1 cellular context compared by ENCODE assay signal in the genomic region with DNA sequence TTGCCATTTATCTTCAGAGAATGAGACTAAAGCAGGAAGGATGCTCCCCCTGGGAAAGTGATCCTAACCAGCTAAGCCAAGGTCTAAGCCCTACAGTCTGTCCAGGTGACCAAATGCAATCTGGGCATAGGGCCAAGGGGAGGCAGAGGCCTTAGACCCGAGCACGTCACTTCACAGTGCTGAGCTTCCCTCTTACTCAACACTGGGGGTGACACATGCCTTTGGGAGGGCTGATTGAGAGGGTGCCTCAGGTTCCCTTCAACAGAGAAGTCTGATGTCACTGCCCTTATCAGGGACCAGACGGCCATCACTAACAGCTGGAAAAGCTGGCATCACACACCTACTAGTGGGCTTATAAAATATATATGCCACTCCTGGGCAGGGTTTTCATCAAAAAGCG.
TF ChIP-seq lines count a peak whose summit lies in the region.

No MANE protein-coding gene starts in this region.

TF ChIP-seq in K562, 482 proteins besides CTCF, POLR2A, EP300 and RAD21 (continued from another document and continues in another):
- TF ChIP-seq, protein P1, sequence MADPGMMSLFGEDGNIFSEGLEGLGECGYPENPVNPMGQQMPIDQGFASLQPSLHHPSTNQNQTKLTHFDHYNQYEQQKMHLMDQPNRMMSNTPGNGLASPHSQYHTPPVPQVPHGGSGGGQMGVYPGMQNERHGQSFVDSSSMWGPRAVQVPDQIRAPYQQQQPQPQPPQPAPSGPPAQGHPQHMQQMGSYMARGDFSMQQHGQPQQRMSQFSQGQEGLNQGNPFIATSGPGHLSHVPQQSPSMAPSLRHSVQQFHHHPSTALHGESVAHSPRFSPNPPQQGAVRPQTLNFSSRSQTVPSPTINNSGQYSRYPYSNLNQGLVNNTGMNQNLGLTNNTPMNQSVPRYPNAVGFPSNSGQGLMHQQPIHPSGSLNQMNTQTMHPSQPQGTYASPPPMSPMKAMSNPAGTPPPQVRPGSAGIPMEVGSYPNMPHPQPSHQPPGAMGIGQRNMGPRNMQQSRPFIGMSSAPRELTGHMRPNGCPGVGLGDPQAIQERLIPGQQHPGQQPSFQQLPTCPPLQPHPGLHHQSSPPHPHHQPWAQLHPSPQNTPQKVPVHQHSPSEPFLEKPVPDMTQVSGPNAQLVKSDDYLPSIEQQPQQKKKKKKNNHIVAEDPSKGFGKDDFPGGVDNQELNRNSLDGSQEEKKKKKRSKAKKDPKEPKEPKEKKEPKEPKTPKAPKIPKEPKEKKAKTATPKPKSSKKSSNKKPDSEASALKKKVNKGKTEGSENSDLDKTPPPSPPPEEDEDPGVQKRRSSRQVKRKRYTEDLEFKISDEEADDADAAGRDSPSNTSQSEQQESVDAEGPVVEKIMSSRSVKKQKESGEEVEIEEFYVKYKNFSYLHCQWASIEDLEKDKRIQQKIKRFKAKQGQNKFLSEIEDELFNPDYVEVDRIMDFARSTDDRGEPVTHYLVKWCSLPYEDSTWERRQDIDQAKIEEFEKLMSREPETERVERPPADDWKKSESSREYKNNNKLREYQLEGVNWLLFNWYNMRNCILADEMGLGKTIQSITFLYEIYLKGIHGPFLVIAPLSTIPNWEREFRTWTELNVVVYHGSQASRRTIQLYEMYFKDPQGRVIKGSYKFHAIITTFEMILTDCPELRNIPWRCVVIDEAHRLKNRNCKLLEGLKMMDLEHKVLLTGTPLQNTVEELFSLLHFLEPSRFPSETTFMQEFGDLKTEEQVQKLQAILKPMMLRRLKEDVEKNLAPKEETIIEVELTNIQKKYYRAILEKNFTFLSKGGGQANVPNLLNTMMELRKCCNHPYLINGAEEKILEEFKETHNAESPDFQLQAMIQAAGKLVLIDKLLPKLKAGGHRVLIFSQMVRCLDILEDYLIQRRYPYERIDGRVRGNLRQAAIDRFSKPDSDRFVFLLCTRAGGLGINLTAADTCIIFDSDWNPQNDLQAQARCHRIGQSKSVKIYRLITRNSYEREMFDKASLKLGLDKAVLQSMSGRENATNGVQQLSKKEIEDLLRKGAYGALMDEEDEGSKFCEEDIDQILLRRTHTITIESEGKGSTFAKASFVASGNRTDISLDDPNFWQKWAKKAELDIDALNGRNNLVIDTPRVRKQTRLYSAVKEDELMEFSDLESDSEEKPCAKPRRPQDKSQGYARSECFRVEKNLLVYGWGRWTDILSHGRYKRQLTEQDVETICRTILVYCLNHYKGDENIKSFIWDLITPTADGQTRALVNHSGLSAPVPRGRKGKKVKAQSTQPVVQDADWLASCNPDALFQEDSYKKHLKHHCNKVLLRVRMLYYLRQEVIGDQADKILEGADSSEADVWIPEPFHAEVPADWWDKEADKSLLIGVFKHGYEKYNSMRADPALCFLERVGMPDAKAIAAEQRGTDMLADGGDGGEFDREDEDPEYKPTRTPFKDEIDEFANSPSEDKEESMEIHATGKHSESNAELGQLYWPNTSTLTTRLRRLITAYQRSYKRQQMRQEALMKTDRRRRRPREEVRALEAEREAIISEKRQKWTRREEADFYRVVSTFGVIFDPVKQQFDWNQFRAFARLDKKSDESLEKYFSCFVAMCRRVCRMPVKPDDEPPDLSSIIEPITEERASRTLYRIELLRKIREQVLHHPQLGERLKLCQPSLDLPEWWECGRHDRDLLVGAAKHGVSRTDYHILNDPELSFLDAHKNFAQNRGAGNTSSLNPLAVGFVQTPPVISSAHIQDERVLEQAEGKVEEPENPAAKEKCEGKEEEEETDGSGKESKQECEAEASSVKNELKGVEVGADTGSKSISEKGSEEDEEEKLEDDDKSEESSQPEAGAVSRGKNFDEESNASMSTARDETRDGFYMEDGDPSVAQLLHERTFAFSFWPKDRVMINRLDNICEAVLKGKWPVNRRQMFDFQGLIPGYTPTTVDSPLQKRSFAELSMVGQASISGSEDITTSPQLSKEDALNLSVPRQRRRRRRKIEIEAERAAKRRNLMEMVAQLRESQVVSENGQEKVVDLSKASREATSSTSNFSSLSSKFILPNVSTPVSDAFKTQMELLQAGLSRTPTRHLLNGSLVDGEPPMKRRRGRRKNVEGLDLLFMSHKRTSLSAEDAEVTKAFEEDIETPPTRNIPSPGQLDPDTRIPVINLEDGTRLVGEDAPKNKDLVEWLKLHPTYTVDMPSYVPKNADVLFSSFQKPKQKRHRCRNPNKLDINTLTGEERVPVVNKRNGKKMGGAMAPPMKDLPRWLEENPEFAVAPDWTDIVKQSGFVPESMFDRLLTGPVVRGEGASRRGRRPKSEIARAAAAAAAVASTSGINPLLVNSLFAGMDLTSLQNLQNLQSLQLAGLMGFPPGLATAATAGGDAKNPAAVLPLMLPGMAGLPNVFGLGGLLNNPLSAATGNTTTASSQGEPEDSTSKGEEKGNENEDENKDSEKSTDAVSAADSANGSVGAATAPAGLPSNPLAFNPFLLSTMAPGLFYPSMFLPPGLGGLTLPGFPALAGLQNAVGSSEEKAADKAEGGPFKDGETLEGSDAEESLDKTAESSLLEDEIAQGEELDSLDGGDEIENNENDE (IDR thresholded peaks at IDR 0.05; ENCODE audit: low read depth, low read length), result no peak
- TF ChIP-seq ZNF609 (CRISPR knock-in tag; IDR thresholded peaks at IDR 0.05; ENCODE audit: borderline replicate concordance) (no peak), ELK3 (CRISPR knock-in tag; IDR thresholded peaks at IDR 0.05) (no peak), CXXC5 (CRISPR knock-in tag; IDR thresholded peaks at IDR 0.05) (no peak), ZNF282 (CRISPR knock-in tag; IDR thresholded peaks at IDR 0.05) (no peak), CBFB (CRISPR knock-in tag; IDR thresholded peaks at IDR 0.05) (no peak), COPS2 (conservative IDR thresholded peaks at IDR 0.05) (no peak), HCFC1 (IDR thresholded peaks at IDR 0.05; ENCODE audit: low read depth, low read length) (no peak), EWSR1 (IDR thresholded peaks at IDR 0.05; ENCODE audit: borderline replicate concordance, low read depth, partially characterized antibody) (no peak), ETS2 (tag; IDR thresholded peaks at IDR 0.05; ENCODE audit: borderline replicate concordance, poor library complexity, severe bottlenecking) (no peak), POLR3A (IDR thresholded peaks at IDR 0.05; ENCODE audit: borderline replicate concordance, extremely low read depth, insufficient read depth, insufficient read length) (no peak), ZNF324 (CRISPR knock-in tag; IDR thresholded peaks at IDR 0.05) (no peak), MLLT1 (IDR thresholded peaks at IDR 0.05) (no peak), THAP7 (CRISPR knock-in tag; IDR thresholded peaks at IDR 0.05) (no peak), ZFP91 (CRISPR knock-in tag; IDR thresholded peaks at IDR 0.05) (no peak), DPF2 (IDR thresholded peaks at IDR 0.05) (peak; percentile 33; the same call in 1 of the 2 replicates), TFAP4 (CRISPR knock-in tag; IDR thresholded peaks at IDR 0.05; ENCODE audit: borderline replicate concordance) (peak; percentile 65)
- TF ChIP-seq, protein P2, sequence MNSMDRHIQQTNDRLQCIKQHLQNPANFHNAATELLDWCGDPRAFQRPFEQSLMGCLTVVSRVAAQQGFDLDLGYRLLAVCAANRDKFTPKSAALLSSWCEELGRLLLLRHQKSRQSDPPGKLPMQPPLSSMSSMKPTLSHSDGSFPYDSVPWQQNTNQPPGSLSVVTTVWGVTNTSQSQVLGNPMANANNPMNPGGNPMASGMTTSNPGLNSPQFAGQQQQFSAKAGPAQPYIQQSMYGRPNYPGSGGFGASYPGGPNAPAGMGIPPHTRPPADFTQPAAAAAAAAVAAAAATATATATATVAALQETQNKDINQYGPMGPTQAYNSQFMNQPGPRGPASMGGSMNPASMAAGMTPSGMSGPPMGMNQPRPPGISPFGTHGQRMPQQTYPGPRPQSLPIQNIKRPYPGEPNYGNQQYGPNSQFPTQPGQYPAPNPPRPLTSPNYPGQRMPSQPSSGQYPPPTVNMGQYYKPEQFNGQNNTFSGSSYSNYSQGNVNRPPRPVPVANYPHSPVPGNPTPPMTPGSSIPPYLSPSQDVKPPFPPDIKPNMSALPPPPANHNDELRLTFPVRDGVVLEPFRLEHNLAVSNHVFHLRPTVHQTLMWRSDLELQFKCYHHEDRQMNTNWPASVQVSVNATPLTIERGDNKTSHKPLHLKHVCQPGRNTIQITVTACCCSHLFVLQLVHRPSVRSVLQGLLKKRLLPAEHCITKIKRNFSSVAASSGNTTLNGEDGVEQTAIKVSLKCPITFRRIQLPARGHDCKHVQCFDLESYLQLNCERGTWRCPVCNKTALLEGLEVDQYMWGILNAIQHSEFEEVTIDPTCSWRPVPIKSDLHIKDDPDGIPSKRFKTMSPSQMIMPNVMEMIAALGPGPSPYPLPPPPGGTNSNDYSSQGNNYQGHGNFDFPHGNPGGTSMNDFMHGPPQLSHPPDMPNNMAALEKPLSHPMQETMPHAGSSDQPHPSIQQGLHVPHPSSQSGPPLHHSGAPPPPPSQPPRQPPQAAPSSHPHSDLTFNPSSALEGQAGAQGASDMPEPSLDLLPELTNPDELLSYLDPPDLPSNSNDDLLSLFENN (IDR thresholded peaks at IDR 0.05; ENCODE audit: low read depth in 2 of 2, low read length in 2 of 2), result no peak
- TF ChIP-seq, protein P3, sequence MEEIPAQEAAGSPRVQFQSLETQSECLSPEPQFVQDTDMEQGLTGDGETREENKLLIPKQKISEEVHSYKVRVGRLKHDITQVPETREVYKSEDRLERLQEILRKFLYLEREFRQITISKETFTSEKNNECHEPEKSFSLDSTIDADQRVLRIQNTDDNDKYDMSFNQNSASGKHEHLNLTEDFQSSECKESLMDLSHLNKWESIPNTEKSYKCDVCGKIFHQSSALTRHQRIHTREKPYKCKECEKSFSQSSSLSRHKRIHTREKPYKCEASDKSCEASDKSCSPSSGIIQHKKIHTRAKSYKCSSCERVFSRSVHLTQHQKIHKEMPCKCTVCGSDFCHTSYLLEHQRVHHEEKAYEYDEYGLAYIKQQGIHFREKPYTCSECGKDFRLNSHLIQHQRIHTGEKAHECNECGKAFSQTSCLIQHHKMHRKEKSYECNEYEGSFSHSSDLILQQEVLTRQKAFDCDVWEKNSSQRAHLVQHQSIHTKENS (CRISPR knock-in tag; IDR thresholded peaks at IDR 0.05), result no peak
